ENCODE assay signal across 1 cellular context in genomic region chr14:33768458-33768830, GRCh38.
TF ChIP-seq lines count a peak whose summit lies in the region.

No MANE protein-coding gene starts in this region.

TF ChIP-seq in endothelial cell of umbilical vein, 7 proteins besides CTCF, POLR2A, EP300 and RAD21 (continued from another document):
- no peak for TF ChIP-seq GATA2 (IDR thresholded peaks at IDR 0.05; ENCODE audit: insufficient read depth, insufficient read length, low read depth, low read length)
